8 cellular contexts compared by ENCODE assay signal in genomic region chr2:191115391-191115790, GRCh38. TPM values are rescaled to one million over a fixed set of nuclear protein-coding genes. Genes with fewer than 3 reads are reported as not detected.
A peak's percentile ranks its signal among the peaks of the same experiment; 100 is the strongest.
DNase-seq lines count a peak whose midpoint lies in the region; ATAC-seq and TF ChIP-seq lines count a peak whose summit lies in the region.

No MANE protein-coding gene starts in this region.

- no peaks in the 10 kb centered on the region for H3K27me3 ChIP-seq in upper lobe of left lung

- H3K27ac Mint-ChIP-seq in nephron progenitor cell: no peak overlapping the region

- no peak overlapping the region for H3K27ac ChIP-seq in upper lobe of left lung

- no peak for TF ChIP-seq EP300 in upper lobe of left lung (IDR thresholded peaks at IDR 0.05)

- no peaks in the 10 kb centered on the region for H3K36me3 ChIP-seq in upper lobe of left lung

- WGBS in upper lobe of left lung, 2 donors: 71 to 75% methylated on average over 3 of the region's 3 CpGs

- peak; percentile 60 for ATAC-seq in GM21367 (IDR thresholded peaks at IDR 0.05; ENCODE audit: unreplicated experiment)
- ATAC-seq in HG03571 (IDR thresholded peaks at IDR 0.05; ENCODE audit: unreplicated experiment): peak; percentile 74
- ATAC-seq in upper lobe of left lung (ENCODE audit: low FRiP score in 2 of 2): no peak

- H3K36me3 Mint-ChIP-seq in nephron progenitor cell (ENCODE audit: low read depth): no peaks in the 10 kb centered on the region

- no peak for TF ChIP-seq CTCF in nephron progenitor cell (IDR thresholded peaks at IDR 0.05)
- TF ChIP-seq CTCF in upper lobe of left lung (IDR thresholded peaks at IDR 0.05): no peak

- no peak overlapping the region for H3K4me3 Mint-ChIP-seq in nephron progenitor cell

- no peak overlapping the region for H3K4me3 ChIP-seq in upper lobe of left lung

- peak; percentile 46 for DNase-seq in activated gamma-delta T cell treated with anti-CD3 and anti-CD28 coated beads, Interleukin-2, amount 50 U/mL, for 16 hours (ENCODE audit: low read depth)
- DNase-seq in stimulated activated CD8-positive, alpha-beta memory T cell treated with anti-CD3 and anti-CD28 coated beads, Interleukin-12 subunit alpha, Interleukin-12 subunit beta, amount 100 ng/mL, for 4 hours (ENCODE audit: low read depth): peak; percentile 27
- no peak for DNase-seq in NCI-H510A treated with DMSO at 0.1 percent for 48 hours (lab: John Stamatoyannopoulos, UW)
- no peak for DNase-seq in nephron progenitor cell
- DNase-seq in putamen (ENCODE audit: low spot score): no peak
- DNase-seq in upper lobe of left lung: no peak

- peaks cover 7% of the 10 kb centered on the region for H3K4me1 Mint-ChIP-seq in nephron progenitor cell

- H3K4me1 ChIP-seq in upper lobe of left lung: peaks cover 0 to 6% (median 1%) of the 10 kb centered on the region in 4 donors

- no peaks in the 10 kb centered on the region for H3K9me3 ChIP-seq in upper lobe of left lung

- H3K27me3 Mint-ChIP-seq in nephron progenitor cell (ENCODE audit: low read depth, poor library complexity): peaks cover 3% of the 10 kb centered on the region

- H3K9me3 Mint-ChIP-seq in nephron progenitor cell: no peaks in the 10 kb centered on the region

- no peak for TF ChIP-seq POLR2A in upper lobe of left lung (IDR thresholded peaks at IDR 0.05)

RNA-seq across cellular contexts. Expression of gene STAT4, which starts 35.4 kb away (rescaled TPM):
- 10 to 100 TPM in 1 of 6 donors, 1 to 10 TPM in 5; 3.6 to 11.9 (median 6.0) TPM for total RNA-seq in upper lobe of left lung

Comparison
In these comparisons a context has a peak if more than half of its experiments do, and no peak if none do; other contexts are left out.
1. ATAC-seq: peak in GM21367 (single experiment) and HG03571 (single experiment); none in upper lobe of left lung (0 of 2).
2. DNase-seq: peak in activated gamma-delta T cell treated with anti-CD3 and anti-CD28 coated beads, Interleukin-2, amount 50 U/mL, for 16 hours (single experiment) and stimulated activated CD8-positive, alpha-beta memory T cell treated with anti-CD3 and anti-CD28 coated beads, Interleukin-12 subunit alpha, Interleukin-12 subunit beta, amount 100 ng/mL, for 4 hours (single experiment); none in NCI-H510A treated with DMSO at 0.1 percent for 48 hours (single experiment), nephron progenitor cell (single experiment), putamen (single experiment) and upper lobe of left lung (0 of 2).